In the genomic region with DNA sequence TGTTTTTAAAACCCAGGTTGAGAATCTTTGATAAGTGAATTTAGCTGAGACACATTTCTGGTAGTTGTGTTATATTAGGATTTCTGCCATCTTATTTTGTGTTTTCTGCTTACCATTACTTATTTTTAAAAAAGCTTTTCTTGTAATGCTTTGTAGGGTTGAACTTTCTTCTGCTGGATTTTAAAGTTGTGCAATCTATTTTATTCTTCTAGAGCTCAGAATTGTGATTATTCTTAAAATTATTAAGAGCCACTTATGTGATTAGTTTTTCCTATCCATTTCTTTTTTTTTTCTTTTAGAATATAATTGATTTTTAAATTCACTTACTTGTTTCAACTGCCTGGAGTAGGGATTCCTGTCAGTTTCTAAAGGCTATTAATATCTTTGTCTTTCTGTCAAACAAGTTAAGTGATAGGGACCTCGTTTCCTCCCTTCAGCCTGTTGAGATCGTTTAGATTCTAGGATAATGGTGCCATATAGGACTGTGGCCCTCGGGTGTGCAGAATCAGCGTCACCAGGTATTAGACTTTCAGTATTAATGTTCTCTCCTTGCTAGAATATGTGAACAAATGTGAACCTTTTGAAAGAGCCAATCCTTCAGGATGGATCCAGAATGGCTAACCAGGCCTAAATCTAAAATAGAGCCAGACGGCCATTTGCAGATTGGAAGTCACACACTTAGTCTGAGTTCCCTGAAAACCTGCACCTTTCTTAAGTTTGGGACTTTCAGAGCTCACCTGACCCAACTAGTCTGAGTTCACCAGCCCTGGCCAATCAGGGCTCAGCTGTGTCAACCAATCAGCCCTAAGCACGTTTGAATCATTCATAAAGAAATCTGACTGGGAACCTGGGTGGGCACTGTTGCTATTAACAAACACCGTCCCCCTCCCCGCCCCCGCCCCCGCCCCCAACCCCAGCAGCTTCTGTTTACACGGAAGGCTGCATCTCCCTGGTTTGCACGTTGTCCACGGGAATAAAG, we compare ENCODE assay signal across 18 cellular contexts.
"Had no signal": no experiment of that assay in that cellular context is flagged by ENCODE, and none has a peak within 500 bp of the region (broad histone marks: within the 10 kb centered on the region; RNA-seq: fewer than 3 reads in every experiment).

No MANE protein-coding gene starts in this region.

- H3K4me3 ChIP-seq: adrenal gland, gastroesophageal sphincter, heart right ventricle, sigmoid colon, spleen, thyroid gland had no signal

- H3K9me3 ChIP-seq: thyroid gland had no signal

- H3K27ac Mint-ChIP-seq: activated naive CD4-positive, alpha-beta T cell treated with anti-CD3 and anti-CD28 coated beads, Interleukin-2, amount 50 U/mL, for 24 hours; natural killer cell treated with Interleukin-12 subunit alpha and Interleukin-12 subunit beta and Interleukin-15 and Interleukin-18, amount 100 ng/mL, for 72 hours had no signal

- ATAC-seq: activated T-cell treated with anti-CD3 and anti-CD28 coated beads, Interleukin-2, amount 50 U/mL, for 4 hours; gastroesophageal sphincter; heart right ventricle; natural killer cell treated with Interleukin-12 subunit alpha and Interleukin-12 subunit beta and Interleukin-15 and Interleukin-18, amount 100 ng/mL, for 72 hours had no signal

- H3K27ac ChIP-seq: adrenal gland, gastroesophageal sphincter, sigmoid colon, spleen, thyroid gland, VCaP had no signal

- H3K36me3 Mint-ChIP-seq: natural killer cell treated with Interleukin-12 subunit alpha and Interleukin-12 subunit beta and Interleukin-15 and Interleukin-18, amount 100 ng/mL, for 72 hours had no signal

- H3K4me3 Mint-ChIP-seq: activated naive CD4-positive, alpha-beta T cell treated with anti-CD3 and anti-CD28 coated beads, Interleukin-2, amount 50 U/mL, for 24 hours; activated T-cell treated with anti-CD3 and anti-CD28 coated beads, Interleukin-2, amount 50 U/mL, for 4 hours; natural killer cell treated with Interleukin-12 subunit alpha and Interleukin-12 subunit beta and Interleukin-15 and Interleukin-18, amount 100 ng/mL, for 72 hours had no signal

- FAIRE-seq: colon, endometrium, urothelium cell line had no signal

- H3K27me3 Mint-ChIP-seq: activated naive CD4-positive, alpha-beta T cell treated with anti-CD3 and anti-CD28 coated beads, Interleukin-2, amount 50 U/mL, for 24 hours; natural killer cell treated with Interleukin-12 subunit alpha and Interleukin-12 subunit beta and Interleukin-15 and Interleukin-18, amount 100 ng/mL, for 72 hours had no signal

- DNase-seq: activated CD4-positive, alpha-beta T cell treated with anti-CD3 and anti-CD28 coated beads, Interleukin-2, amount 50 U/mL, for 48 hours; activated effector memory CD4-positive, alpha-beta T cell treated with anti-CD3 and anti-CD28 coated beads, Interleukin-2, amount 50 U/mL, for 16 hours; activated T-cell treated with anti-CD3 and anti-CD28 coated beads, Interleukin-2, amount 50 U/mL, for 4 hours; adrenal gland; heart right ventricle; kidney glomerular epithelial cell; spleen; stimulated activated CD4-positive, alpha-beta T cell treated with anti-CD3 and anti-CD28 coated beads, Interleukin-1b, Interleukin-23, amount 100 ng/mL, for 48 hours; T-helper 9 cell; thyroid gland had no signal

- H3K9me3 Mint-ChIP-seq: activated naive CD4-positive, alpha-beta T cell treated with anti-CD3 and anti-CD28 coated beads, Interleukin-2, amount 50 U/mL, for 24 hours; natural killer cell treated with Interleukin-12 subunit alpha and Interleukin-12 subunit beta and Interleukin-15 and Interleukin-18, amount 100 ng/mL, for 72 hours had no signal

- H3K27me3 ChIP-seq: adrenal gland, gastroesophageal sphincter, heart right ventricle, sigmoid colon, spleen, thyroid gland had no signal

- H3K36me3 ChIP-seq: adrenal gland, gastroesophageal sphincter, heart right ventricle, sigmoid colon, thyroid gland had no signal
